9 cellular contexts compared by ENCODE assay signal in the genomic region with DNA sequence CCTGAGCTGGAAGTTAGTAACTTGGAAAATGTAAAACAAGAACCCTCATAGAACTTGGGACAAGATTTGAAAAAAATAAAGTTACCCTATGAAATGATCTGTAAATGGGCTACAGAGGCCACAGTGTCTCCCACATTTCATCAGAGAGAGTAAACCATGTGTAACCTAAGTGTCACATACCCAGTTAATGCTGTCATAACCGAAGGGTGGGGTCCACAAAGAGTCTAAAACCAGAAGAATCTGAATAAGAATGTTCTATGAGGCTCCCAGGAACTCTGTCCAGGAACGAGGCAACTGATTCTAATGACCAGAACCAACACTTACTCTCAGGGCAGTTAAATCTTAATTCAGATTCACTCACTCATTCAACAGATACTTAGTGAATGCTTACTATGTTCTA. TPM values are rescaled to one million over a fixed set of nuclear protein-coding genes. Genes with fewer than 3 reads are reported as not detected.
DNase-seq lines count a peak whose midpoint lies in the region; ATAC-seq and TF ChIP-seq lines count a peak whose summit lies in the region.
"Had no signal": no experiment of that assay in that cellular context is flagged by ENCODE, and none has a peak within 500 bp of the region (broad histone marks: within the 10 kb centered on the region; RNA-seq: fewer than 3 reads in every experiment).

No MANE protein-coding gene starts in this region.

- H3K27me3 Mint-ChIP-seq in stimulated activated naive B cell treated with anti-CD40 and anti-IgM and Interleukin-4, amounts not matched to agents 10 μg/mL and 1 μg/mL and 100 μg/mL, for 72 hours = peaks cover 0 to 4% of the 10 kb centered on the region in 2 donors

- no peak for ATAC-seq in stimulated activated naive B cell treated with anti-CD40 and anti-IgM and Interleukin-4, amounts not matched to agents 10 μg/mL and 1 μg/mL and 100 μg/mL, for 72 hours (replicated peaks)
- ATAC-seq in HG03196 (IDR thresholded peaks at IDR 0.05; ENCODE audit: unreplicated experiment) (no peak), left colon (no peak)

- peak overlapping the region; percentile 97 to 99 for H3K4me3 Mint-ChIP-seq in stimulated activated naive B cell treated with anti-CD40 and anti-IgM and Interleukin-4, amounts not matched to agents 10 μg/mL and 1 μg/mL and 100 μg/mL, for 72 hours

- H3K9me3 Mint-ChIP-seq in stimulated activated naive B cell treated with anti-CD40 and anti-IgM and Interleukin-4, amounts not matched to agents 10 μg/mL and 1 μg/mL and 100 μg/mL, for 72 hours = peaks cover 0 to 1% of the 10 kb centered on the region in 2 donors

- peak overlapping the region; percentile 98 for H3K27ac Mint-ChIP-seq in stimulated activated naive B cell treated with anti-CD40 and anti-IgM and Interleukin-4, amounts not matched to agents 10 μg/mL and 1 μg/mL and 100 μg/mL, for 72 hours

- no peak for TF ChIP-seq CTCF in foreskin fibroblast (IDR thresholded peaks at IDR 0.05; ENCODE audit: low read depth, low read length)

- H3K36me3 Mint-ChIP-seq in stimulated activated naive B cell treated with anti-CD40 and anti-IgM and Interleukin-4, amounts not matched to agents 10 μg/mL and 1 μg/mL and 100 μg/mL, for 72 hours = peaks cover 22 to 30% of the 10 kb centered on the region in 2 donors

- peaks cover 22 to 69% of the 10 kb centered on the region in 2 donors for H3K4me1 Mint-ChIP-seq in stimulated activated naive B cell treated with anti-CD40 and anti-IgM and Interleukin-4, amounts not matched to agents 10 μg/mL and 1 μg/mL and 100 μg/mL, for 72 hours

- intact Hi-C loops in left colon (cut with DNase I, micrococcal nuclease) = no loop called here

- DNase-seq in H4 (ENCODE audit: low spot score) = peak; percentile 16
- peak; percentile 13 to 41 for DNase-seq in SW 1271 (lab: John Stamatoyannopoulos, UW)
- DNase-seq in foreskin fibroblast = peak; percentile 60 to 91
- no peak for DNase-seq in stimulated activated naive B cell treated with anti-CD40 and anti-IgM and Interleukin-4, amounts not matched to agents 10 μg/mL and 1 μg/mL and 100 μg/mL, for 72 hours
- DNase-seq in left colon = no peak
- no peak for DNase-seq in NCI-H524 treated with DMSO at 0.1 percent for 48 hours (lab: John Stamatoyannopoulos, UW)
- DNase-seq in NCI-H1694 treated with DMSO at 0.1 percent for 48 hours (lab: John Stamatoyannopoulos, UW) = no peak

- peak overlapping the region; percentile 84 to 91 for H3K4me3 ChIP-seq in foreskin fibroblast (ENCODE audit: low read depth in 1 of 2, low read length in 2 of 2)

RNA-seq across cellular contexts. Expression of a gene that starts 1.0 kb away (rescaled TPM):
- total RNA-seq in H4 (2014; rRNA removed; shearing (Covaris generic)) = 7.7 and 11.3 TPM in 2 replicates
- total RNA-seq in left colon = 10 to 100 TPM; 20.8 to 24.2 TPM

RNA-seq across cellular contexts. Expression of a gene that starts 49.9 kb away (rescaled TPM):
- total RNA-seq in H4 (2014; rRNA removed; shearing (Covaris generic)) = not detected in 2 replicates
- total RNA-seq in left colon = not detected
- total RNA-seq: subcutaneous adipose tissue had no signal

Comparison
In these comparisons a context has a peak if more than half of its experiments do, and no peak if none do; other contexts are left out.
1. DNase-seq: peak in H4 (single experiment), SW 1271 (2 of 2) and foreskin fibroblast (2 of 2); none in stimulated activated naive B cell treated with anti-CD40 and anti-IgM and Interleukin-4, amounts not matched to agents 10 μg/mL and 1 μg/mL and 100 μg/mL, for 72 hours (single experiment), left colon (0 of 2), NCI-H524 treated with DMSO at 0.1 percent for 48 hours (single experiment) and NCI-H1694 treated with DMSO at 0.1 percent for 48 hours (single experiment).